Comparison of ENCODE assay signal across 8 cellular contexts in the genomic region with DNA sequence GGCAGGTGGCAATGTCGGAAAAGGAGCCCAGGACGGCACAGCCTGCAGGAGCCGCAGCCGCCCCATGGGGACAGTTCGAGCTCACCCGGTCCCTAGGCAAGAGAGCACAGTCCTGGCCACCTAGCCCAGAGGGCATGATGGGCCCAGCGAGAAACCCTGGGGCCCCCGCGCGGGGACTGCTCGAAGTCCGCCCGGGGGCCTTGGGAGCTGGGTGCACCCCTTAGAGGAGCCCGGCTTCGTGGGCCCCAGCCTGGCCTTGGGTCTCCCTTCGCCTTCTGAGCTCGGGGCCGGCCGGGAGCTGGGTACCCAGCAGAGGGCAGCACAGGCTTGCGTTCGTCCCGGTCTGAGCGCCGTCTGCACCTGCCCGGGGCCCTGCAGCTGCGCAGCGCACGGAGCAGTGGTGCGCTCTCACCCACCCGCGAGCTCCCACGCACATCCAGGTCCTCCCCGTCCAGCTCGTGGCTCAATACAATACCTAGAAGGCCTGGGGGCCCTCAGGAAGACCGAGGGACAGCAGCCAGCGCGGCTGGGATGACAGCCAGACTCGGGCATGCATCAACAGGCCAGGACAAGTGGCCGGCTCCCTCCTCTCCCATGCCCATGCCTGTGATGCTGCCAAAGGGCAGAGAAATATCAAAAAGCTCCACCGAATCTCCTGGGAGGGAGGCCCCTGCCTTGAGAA.
DNase-seq lines count a peak whose midpoint lies in the region; ATAC-seq and TF ChIP-seq lines count a peak whose summit lies in the region.

No MANE protein-coding gene starts in this region.

- H3K36me3 ChIP-seq in MG63: no peaks in the 10 kb centered on the region
- H3K36me3 ChIP-seq in heart left ventricle: no peaks in the 10 kb centered on the region
- no peaks in the 10 kb centered on the region for H3K36me3 ChIP-seq in prostate gland
- H3K36me3 ChIP-seq in aorta (ENCODE audit: control insufficient read depth in 1 of 2, insufficient read depth in 2 of 2, low read length in 1 of 2): no peaks in the 10 kb centered on the region

- ATAC-seq in heart left ventricle (peak; percentile 65 to 95 (median 92)), aorta (ENCODE audit: low FRiP score) (peak; percentile 94)

- in situ Hi-C loops in G401 (cut with HindIII; ENCODE audit: low sequenced_read_pairs): no loop called here

- TF ChIP-seq CTCF in heart left ventricle (IDR thresholded peaks at IDR 0.05): peak; percentile 72 to 91 (median 81)
- TF ChIP-seq CTCF in prostate gland (IDR thresholded peaks at IDR 0.05): peak; percentile 74 to 94 (median 84)

- H3K4me3 ChIP-seq in MG63 (peak overlapping the region; percentile 15; the same call in 1 of the 2 replicates), heart left ventricle (peak overlapping the region in 9 of 12 donors; percentile 15 to 53 (median 35)), prostate gland (no peak overlapping the region), aorta (ENCODE audit: low read length in 2 of 2) (no peak overlapping the region)

- H3K9me3 Mint-ChIP-seq in activated naive CD8-positive, alpha-beta T cell treated with anti-CD3 and anti-CD28 coated beads for 36 hours: no peaks in the 10 kb centered on the region

- H3K36me3 Mint-ChIP-seq in activated naive CD8-positive, alpha-beta T cell treated with anti-CD3 and anti-CD28 coated beads for 36 hours: no peaks in the 10 kb centered on the region

- H3K27ac Mint-ChIP-seq in activated naive CD8-positive, alpha-beta T cell treated with anti-CD3 and anti-CD28 coated beads for 36 hours: no peak overlapping the region

- no peaks in the 10 kb centered on the region for H3K9me3 ChIP-seq in MG63
- no peaks in the 10 kb centered on the region for H3K9me3 ChIP-seq in heart left ventricle
- H3K9me3 ChIP-seq in prostate gland: no peaks in the 10 kb centered on the region
- no peaks in the 10 kb centered on the region for H3K9me3 ChIP-seq in aorta (ENCODE audit: control insufficient read depth, low read length)

- no peak overlapping the region for H3K4me3 Mint-ChIP-seq in activated naive CD8-positive, alpha-beta T cell treated with anti-CD3 and anti-CD28 coated beads for 36 hours

- H3K27me3 Mint-ChIP-seq in activated naive CD8-positive, alpha-beta T cell treated with anti-CD3 and anti-CD28 coated beads for 36 hours: peaks cover 64% of the 10 kb centered on the region

- intact Hi-C loops in heart left ventricle (cut with DNase I): loop anchor here in 4 of 10 donors (1.0 to 10.0 kb wide), 5 partner anchors 302 to 634 kb away; no protein-coding TSS in a partner anchor
- intact Hi-C loops in prostate gland (cut with DNase I): loop anchor here (1.0 to 10.0 kb wide), 3 partner anchors 302 to 724 kb away; a partner anchor contains a TSS
- intact Hi-C loops in aorta (cut with DNase I): loop anchor here in 1 of 2 donors (1.0 to 5.0 kb wide), 2 partner anchors 303 to 369 kb away; a partner anchor contains a TSS

- H3K27me3 ChIP-seq in MG63 (peaks cover 9% of the 10 kb centered on the region), heart left ventricle (peaks cover 0 to 4% (median 0%) of the 10 kb centered on the region in 9 donors), prostate gland (replicated peaks; ENCODE audit: insufficient read depth) (no peaks in the 10 kb centered on the region), aorta (ENCODE audit: control insufficient read depth in 1 of 2, insufficient read depth in 2 of 2, low read length in 1 of 2) (no peaks in the 10 kb centered on the region)

- DNase-seq in G401 (ENCODE audit: low spot score) (peak; percentile 74), HCEC 1CT (peak; percentile 30), MG63 (peak; percentile 59), SKM-1 (lab: John Stamatoyannopoulos, UW; ENCODE audit: unreplicated experiment) (peak; percentile 35), heart left ventricle (peak; percentile 69 to 89 (median 75)), prostate gland (ENCODE audit: low spot score) (peak; percentile 75), aorta (peak; percentile 80 to 94)
- peak; percentile 78 for DNase-seq in activated naive CD8-positive, alpha-beta T cell treated with anti-CD3 and anti-CD28 coated beads for 36 hours

- TF ChIP-seq POLR2A in heart left ventricle (IDR thresholded peaks at IDR 0.05): no peak
- TF ChIP-seq POLR2A in prostate gland (IDR thresholded peaks at IDR 0.05): no peak

- WGBS in heart left ventricle, 4 donors: 12 to 18% (median 14%) methylated on average over 31 to 40 of the region's 40 CpGs
- WGBS in prostate gland: 6% methylated on average over 17 of the region's 40 CpGs
- WGBS in aorta, 2 donors: 9% methylated on average over 40 of the region's 40 CpGs

- peaks cover 8% of the 10 kb centered on the region for H3K4me1 Mint-ChIP-seq in activated naive CD8-positive, alpha-beta T cell treated with anti-CD3 and anti-CD28 coated beads for 36 hours

- H3K27ac ChIP-seq in heart left ventricle (peak overlapping the region in 3 of 12 donors; percentile 10 to 40 (median 37)), prostate gland (peak overlapping the region; percentile 66 to 67), aorta (ENCODE audit: low read depth in 1 of 2, low read length in 2 of 2) (no peak overlapping the region)

- H3K4me1 ChIP-seq in heart left ventricle: peaks cover 0 to 18% (median 10%) of the 10 kb centered on the region in 12 donors
- peaks cover 5% of the 10 kb centered on the region for H3K4me1 ChIP-seq in prostate gland (replicated peaks)
- H3K4me1 ChIP-seq in aorta (ENCODE audit: control insufficient read depth in 1 of 2, insufficient read depth in 2 of 2, low read length in 2 of 2): no peaks in the 10 kb centered on the region

Comparison
In these comparisons a context has a peak if more than half of its experiments do, and no peak if none do; other contexts are left out.
1. DNase-seq: peak in every context shown above with its lines; median percentile 87 in aorta; 78 in activated naive CD8-positive, alpha-beta T cell treated with anti-CD3 and anti-CD28 coated beads for 36 hours; 75 in heart left ventricle; 75 in prostate gland; 74 in G401; 59 in MG63; 35 in SKM-1; 30 in HCEC 1CT.
2. H3K4me3 ChIP-seq: peak in MG63 (single experiment) and heart left ventricle (9 of 12); none in prostate gland (0 of 2) and aorta (0 of 2).
3. H3K27ac ChIP-seq: peak in prostate gland (2 of 2); none in aorta (0 of 2).